Comparison of ENCODE assay signal across 26 cellular contexts in genomic region chr12:56932146-56932545, GRCh38. TPM values are rescaled to one million over a fixed set of nuclear protein-coding genes. Genes with fewer than 3 reads are reported as not detected.
DNase-seq lines count a peak whose midpoint lies in the region; ATAC-seq, FAIRE-seq and TF ChIP-seq lines count a peak whose summit lies in the region.
"Had no signal": no experiment of that assay in that cellular context is flagged by ENCODE, and none has a peak within 500 bp of the region (broad histone marks: within the 10 kb centered on the region; RNA-seq: fewer than 3 reads in every experiment).

No MANE protein-coding gene starts in this region.

- H3K36me3 ChIP-seq in A673 (ENCODE audit: insufficient read depth, low read length, poor library complexity, severe bottlenecking) (no peaks in the 10 kb centered on the region), KOPT-K1 (ENCODE audit: insufficient read depth, low read length) (no peaks in the 10 kb centered on the region), endodermal cell (ENCODE audit: control insufficient read depth, insufficient read depth, low read length) (no peaks in the 10 kb centered on the region), thyroid gland (no peaks in the 10 kb centered on the region)
- H3K36me3 ChIP-seq: BE2C, left lung, sigmoid colon, upper lobe of left lung had no signal

- H3K4me3 Mint-ChIP-seq in endodermal cell (no peak overlapping the region), nephron (no peak overlapping the region)
- H3K4me3 Mint-ChIP-seq in CD4-positive, alpha-beta T cell: no peak overlapping the region
- H3K4me3 Mint-ChIP-seq: activated naive CD8-positive, alpha-beta T cell treated with anti-CD3 and anti-CD28 coated beads, Interleukin-2, amount 10 ng/mL, durations not matched to agents 7 days and 5 days had no signal

- POLR2A ChIA-PET in A673 (lab: Charles Lee; ENCODE audit: low non-redundant PET): no interaction called here
- POLR2A ChIA-PET in CD4-positive, alpha-beta T cell (lab: Charles Lee): no interaction called here

- H3K27me3 Mint-ChIP-seq in endodermal cell (ENCODE audit: insufficient read depth) (peaks cover 10% of the 10 kb centered on the region), nephron (ENCODE audit: low read depth) (no peaks in the 10 kb centered on the region)
- no peaks in the 10 kb centered on the region for H3K27me3 Mint-ChIP-seq in CD4-positive, alpha-beta T cell

- H3K9ac ChIP-seq in endodermal cell (ENCODE audit: extremely low read depth, low read length, poor library complexity, severe bottlenecking): no peak overlapping the region

- peaks cover 42% of the 10 kb centered on the region for H3K4me1 Mint-ChIP-seq in endodermal cell
- H3K4me1 Mint-ChIP-seq in nephron: peaks cover 22% of the 10 kb centered on the region
- H3K4me1 Mint-ChIP-seq in CD4-positive, alpha-beta T cell (ENCODE audit: low read depth): peaks cover 15% of the 10 kb centered on the region

- TF ChIP-seq CTCF in A673 (conservative IDR thresholded peaks at IDR 0.05; ENCODE audit: low read depth, low read length) (no peak), endodermal cell (conservative IDR thresholded peaks at IDR 0.05) (no peak), nephron (IDR thresholded peaks at IDR 0.05; ENCODE audit: unreplicated experiment in 3 of 3) (no peak), thyroid gland (IDR thresholded peaks at IDR 0.05) (no peak)
- no peak for TF ChIP-seq CTCF in CD4-positive, alpha-beta T cell (IDR thresholded peaks at IDR 0.05)

- H3K9me3 ChIP-seq in A673 (ENCODE audit: low read depth, low read length, poor library complexity, severe bottlenecking) (no peaks in the 10 kb centered on the region), KOPT-K1 (ENCODE audit: insufficient read depth, low read length, poor library complexity, severe bottlenecking) (no peaks in the 10 kb centered on the region), endodermal cell (ENCODE audit: control insufficient read depth, low read length) (no peaks in the 10 kb centered on the region), thyroid gland (no peaks in the 10 kb centered on the region)
- H3K9me3 ChIP-seq in CD4-positive, alpha-beta T cell (ENCODE audit: control insufficient read depth, low read length): no peaks in the 10 kb centered on the region
- H3K9me3 ChIP-seq: BE2C, left lung, mucosa of descending colon, sigmoid colon, upper lobe of left lung had no signal

- CTCF ChIA-PET in A673 (lab: Charles Lee): no interaction called here
- CTCF ChIA-PET in CD4-positive, alpha-beta T cell (lab: Charles Lee): no interaction called here

- H3K27me3 ChIP-seq in A673 (replicated peaks; ENCODE audit: insufficient read depth, low read depth, low read length, poor library complexity): no peaks in the 10 kb centered on the region
- H3K27me3 ChIP-seq in endodermal cell (ENCODE audit: control insufficient read depth, insufficient read depth, low read length, poor library complexity, severe bottlenecking): no peaks in the 10 kb centered on the region
- H3K27me3 ChIP-seq in thyroid gland: no peaks in the 10 kb centered on the region
- H3K27me3 ChIP-seq in CD4-positive, alpha-beta T cell (ENCODE audit: control insufficient read depth, insufficient read depth, low read length): no peaks in the 10 kb centered on the region
- H3K27me3 ChIP-seq: BE2C, hepatocyte, left lung, sigmoid colon, upper lobe of left lung had no signal

- intact Hi-C loops in A673 (cut with micrococcal nuclease; ENCODE audit: unreplicated experiment): no loop called here
- intact Hi-C loops in thyroid gland (cut with DNase I): no loop called here
- intact Hi-C loops in CD4-positive, alpha-beta T cell (cut with DNase I, micrococcal nuclease): no loop called here
- intact Hi-C loops in sciatic nerve (cut with DNase I): no loop called here

- DNase-seq in A673 (ENCODE audit: low spot score): no peak
- peak; percentile 52 for DNase-seq in endodermal cell
- DNase-seq in thyroid gland: no peak
- no peak for DNase-seq in GM19239 (ENCODE audit: insufficient read length, low spot score)
- DNase-seq in CD4-positive, alpha-beta T cell: no peak
- no peak for DNase-seq in sciatic nerve (ENCODE audit: low spot score)
- DNase-seq: activated CD4-positive, alpha-beta T cell treated with anti-CD3 and anti-CD28 coated beads, Interleukin-2, amount 50 U/mL, for 48 hours; activated effector memory CD4-positive, alpha-beta T cell treated with Interleukin-2 at 50 U/mL for 16 hours; activated naive CD8-positive, alpha-beta T cell treated with anti-CD3 and anti-CD28 coated beads, Interleukin-2, amount 10 ng/mL, durations not matched to agents 7 days and 5 days; BE2C; NCI-H1105 treated with DMSO at 0.1 percent for 48 hours; NCI-H446; sigmoid colon; stimulated activated CD8-positive, alpha-beta memory T cell treated with anti-CD3 and anti-CD28 coated beads, Interleukin-4, amount 100 ng/mL, for 48 hours had no signal

- WGBS in endodermal cell (ENCODE audit: insufficient coverage in 1 of 2, insufficient read length in 1 of 2), 2 experiments: 58 to 73% methylated on average over 3 to 5 of the region's 5 CpGs
- WGBS in thyroid gland, 2 donors: 75 to 76% methylated on average over 5 of the region's 5 CpGs

- no peaks in the 10 kb centered on the region for H3K9me3 Mint-ChIP-seq in endodermal cell
- H3K9me3 Mint-ChIP-seq in nephron: no peaks in the 10 kb centered on the region
- no peaks in the 10 kb centered on the region for H3K9me3 Mint-ChIP-seq in CD4-positive, alpha-beta T cell
- H3K9me3 Mint-ChIP-seq: activated naive CD8-positive, alpha-beta T cell treated with anti-CD3 and anti-CD28 coated beads, Interleukin-2, amount 10 ng/mL, durations not matched to agents 7 days and 5 days had no signal

- H3K4me3 ChIP-seq in A673 (ENCODE audit: low read depth, low read length, poor library complexity, severe bottlenecking): no peak overlapping the region
- H3K4me3 ChIP-seq in endodermal cell (ENCODE audit: low read length): no peak overlapping the region
- no peak overlapping the region for H3K4me3 ChIP-seq in thyroid gland (replicated peaks in 1 of 3)
- H3K4me3 ChIP-seq: hepatocyte, left lung, mucosa of descending colon, sigmoid colon, upper lobe of left lung had no signal

- H3K36me3 Mint-ChIP-seq in endodermal cell (ENCODE audit: low read depth) (no peaks in the 10 kb centered on the region), nephron (ENCODE audit: low read depth) (no peaks in the 10 kb centered on the region)
- no peaks in the 10 kb centered on the region for H3K36me3 Mint-ChIP-seq in CD4-positive, alpha-beta T cell (ENCODE audit: low read depth)
- H3K36me3 Mint-ChIP-seq: activated naive CD8-positive, alpha-beta T cell treated with anti-CD3 and anti-CD28 coated beads, Interleukin-2, amount 10 ng/mL, durations not matched to agents 7 days and 5 days had no signal

- ATAC-seq in CD4-positive, alpha-beta T cell (ENCODE audit: poor library complexity): no peak
- no peak for ATAC-seq in sciatic nerve
- ATAC-seq: foreskin keratinocyte had no signal

- no peak for FAIRE-seq in GM19239 (lab: Jason Lieb, UNC)
- FAIRE-seq: A204.1, GM12892 had no signal

- peaks cover 13% of the 10 kb centered on the region for H3K4me1 ChIP-seq in A673 (ENCODE audit: insufficient read depth, low read length, poor library complexity, severe bottlenecking)
- H3K4me1 ChIP-seq in endodermal cell (ENCODE audit: control insufficient read depth, insufficient read depth, low read length): no peaks in the 10 kb centered on the region
- peaks cover 0 to 9% of the 10 kb centered on the region in 2 donors for H3K4me1 ChIP-seq in thyroid gland

- no TSS peak for BruUV-seq in A673 (replicated peaks; lab: Mats Ljungman, UMichigan)

- no peak for TF ChIP-seq POLR2A in thyroid gland (IDR thresholded peaks at IDR 0.05)

- peak overlapping the region; percentile 76 for H3K27ac ChIP-seq in A673 (ENCODE audit: low read depth, low read length, poor library complexity, severe bottlenecking)
- peak overlapping the region; percentile 59 for H3K27ac ChIP-seq in KOPT-K1 (ENCODE audit: low read depth, low read length, poor library complexity, severe bottlenecking)
- H3K27ac ChIP-seq in endodermal cell (ENCODE audit: low read depth, low read length): no peak overlapping the region
- H3K27ac ChIP-seq in thyroid gland: no peak overlapping the region
- H3K27ac ChIP-seq in CD4-positive, alpha-beta T cell (ENCODE audit: low read depth, low read length): no peak overlapping the region
- H3K27ac ChIP-seq: foreskin keratinocyte had no signal

- H3K27ac Mint-ChIP-seq in endodermal cell (no peak overlapping the region), nephron (peak overlapping the region; percentile 91 to 95 (median 95))
- H3K27ac Mint-ChIP-seq in CD4-positive, alpha-beta T cell: no peak overlapping the region
- H3K27ac Mint-ChIP-seq: activated naive CD8-positive, alpha-beta T cell treated with anti-CD3 and anti-CD28 coated beads, Interleukin-2, amount 10 ng/mL, durations not matched to agents 7 days and 5 days had no signal

RNA-seq across cellular contexts. Expression of gene SDR9C7, which starts 2.1 kb away (rescaled TPM):
- total RNA-seq in A673 (2021): not detected in 2 replicates
- not detected for total RNA-seq in endodermal cell
- 0.21 TPM for polyA plus RNA-seq in endodermal cell (2013, experiment 1 of 2)
- not detected for polyA plus RNA-seq in endodermal cell (2013, experiment 2 of 2)
- not detected for total RNA-seq in thyroid gland
- not detected for total RNA-seq in CD4-positive, alpha-beta T cell
- 0.18 TPM for total RNA-seq in sciatic nerve
- total RNA-seq: activated naive CD8-positive, alpha-beta T cell treated with anti-CD3 and anti-CD28 coated beads, Interleukin-2, amount 10 ng/mL, durations not matched to agents 7 days and 5 days; Daoy; hepatocyte; left lung; mucosa of descending colon; OCI-LY7; Right ventricle myocardium inferior; upper lobe of left lung had no signal
- polyA plus RNA-seq: hepatocyte had no signal

RNA-seq across cellular contexts. Expression of gene RDH16, which starts 25.3 kb away (rescaled TPM):
- 0.24 and 0.42 TPM in 2 replicates for total RNA-seq in A673 (2021)
- total RNA-seq in endodermal cell: 1 to 10 TPM; 1.1 to 3.0 TPM
- 0.53 TPM for polyA plus RNA-seq in endodermal cell (2013, experiment 1 of 2)
- polyA plus RNA-seq in endodermal cell (2013, experiment 2 of 2): 0.54 TPM
- 1 to 10 TPM in 1 of 4 donors, under 1 TPM in 1, not detected in 2; 0.22 to 1.3 TPM for total RNA-seq in thyroid gland
- total RNA-seq in CD4-positive, alpha-beta T cell: under 1 TPM; 0.30 to 0.34 TPM
- total RNA-seq in sciatic nerve: 1.4 TPM
- total RNA-seq: Right ventricle myocardium inferior had no signal

Comparison
In these comparisons a context has a peak if more than half of its experiments do, and no peak if none do; other contexts are left out.
1. H3K27ac ChIP-seq: peak in A673 (single experiment) and KOPT-K1 (single experiment); none in endodermal cell (single experiment), thyroid gland (0 of 3) and CD4-positive, alpha-beta T cell (single experiment).
2. H3K27ac Mint-ChIP-seq: peak in nephron (3 of 3); none in endodermal cell (single experiment) and CD4-positive, alpha-beta T cell (single experiment).